Comparison of ENCODE assay signal across 8 cellular contexts in genomic region chr11:10858505-10859360, GRCh38. TPM values are rescaled to one million over a fixed set of nuclear protein-coding genes. Genes with fewer than 3 reads are reported as not detected.
A peak's percentile ranks its signal among the peaks of the same experiment; 100 is the strongest.
DNase-seq lines count a peak whose midpoint lies in the region; ATAC-seq and TF ChIP-seq lines count a peak whose summit lies in the region.

No MANE protein-coding gene starts in this region.

- H3K4me3 Mint-ChIP-seq in activated CD8-positive, alpha-beta memory T cell treated with anti-CD3 and anti-CD28 coated beads, Interleukin-2, amount 10 ng/mL, durations not matched to agents 7 days and 5 days: peak overlapping the region; percentile 98

- H3K4me1 Mint-ChIP-seq in activated CD8-positive, alpha-beta memory T cell treated with anti-CD3 and anti-CD28 coated beads, Interleukin-2, amount 10 ng/mL, durations not matched to agents 7 days and 5 days: peaks cover 33% of the 10 kb centered on the region

- intact Hi-C loops in stomach (cut with DNase I; ENCODE audit: low total_unique reads): loop anchor here (10.0 kb wide), 1 partner anchor 54 kb away; the partner anchor contains the start of gene EIF4G2

- no peak for TF ChIP-seq EP300 in stomach (IDR thresholded peaks at IDR 0.05)

- H3K9ac ChIP-seq in mucosa of rectum (ENCODE audit: low read depth in 1 of 2, low read length in 2 of 2): peak overlapping the region; percentile 97 to 99

- H3K4me1 ChIP-seq in esophagus (ENCODE audit: control insufficient read depth in 2 of 2, insufficient read depth in 2 of 2, low read length in 1 of 2) (no peaks in the 10 kb centered on the region), mucosa of rectum (ENCODE audit: control insufficient read depth in 2 of 2, insufficient read depth in 2 of 2, low read length in 2 of 2) (peaks cover 8% of the 10 kb centered on the region in 2 donors), stomach (peaks cover 14 to 58% (median 31%) of the 10 kb centered on the region in 4 donors)

- H3K9me3 ChIP-seq in esophagus (ENCODE audit: control insufficient read depth in 2 of 2, insufficient read depth in 1 of 2, low read depth in 1 of 2, low read length in 1 of 2) (no peaks in the 10 kb centered on the region), mucosa of rectum (ENCODE audit: control insufficient read depth in 2 of 2, low read length in 2 of 2) (no peaks in the 10 kb centered on the region), stomach (no peaks in the 10 kb centered on the region)

- H3K27me3 ChIP-seq in esophagus (ENCODE audit: control insufficient read depth in 1 of 2, insufficient read depth in 2 of 2, low read length in 2 of 2) (no peaks in the 10 kb centered on the region), mucosa of rectum (ENCODE audit: control insufficient read depth in 2 of 2, insufficient read depth in 2 of 2, low read length in 2 of 2) (no peaks in the 10 kb centered on the region), stomach (no peaks in the 10 kb centered on the region)

- peak overlapping the region; percentile 100 for H3K27ac Mint-ChIP-seq in activated CD8-positive, alpha-beta memory T cell treated with anti-CD3 and anti-CD28 coated beads, Interleukin-2, amount 10 ng/mL, durations not matched to agents 7 days and 5 days

- no peaks in the 10 kb centered on the region for H3K9me3 Mint-ChIP-seq in activated CD8-positive, alpha-beta memory T cell treated with anti-CD3 and anti-CD28 coated beads, Interleukin-2, amount 10 ng/mL, durations not matched to agents 7 days and 5 days (ENCODE audit: low read depth)

- peak; percentile 65 for DNase-seq in activated CD8-positive, alpha-beta memory T cell treated with anti-CD3 and anti-CD28 coated beads, Interleukin-2, amount 10 ng/mL, durations not matched to agents 7 days and 5 days
- no peak for DNase-seq in activated CD8-positive, alpha-beta memory T cell treated with anti-CD3 and anti-CD28 coated beads, Interleukin-2, amount 50 U/mL, for 48 hours
- peak; percentile 81 for DNase-seq in NCI-H2227 (lab: John Stamatoyannopoulos, UW; ENCODE audit: unreplicated experiment)
- DNase-seq in activated T-cell treated with anti-CD3 and anti-CD28 coated beads for 24 hours (ENCODE audit: low read depth): peak; percentile 18
- DNase-seq in stomach: peak; percentile 65

- H3K36me3 ChIP-seq in esophagus (ENCODE audit: control insufficient read depth in 2 of 2, insufficient read depth in 2 of 2, low read length in 1 of 2) (peaks cover 2 to 3% of the 10 kb centered on the region in 2 donors), mucosa of rectum (ENCODE audit: control insufficient read depth in 2 of 2, insufficient read depth in 2 of 2, low read length in 2 of 2) (peaks cover 15 to 17% of the 10 kb centered on the region in 2 donors), stomach (peaks cover 6 to 23% (median 18%) of the 10 kb centered on the region in 4 donors)

- H3K27ac ChIP-seq in esophagus (ENCODE audit: low read depth in 2 of 2, low read length in 1 of 2) (peak overlapping the region; percentile 97 to 100), mucosa of rectum (ENCODE audit: low read depth in 2 of 2, low read length in 2 of 2) (peak overlapping the region; percentile 99), stomach (peak overlapping the region; percentile 98 to 99 (median 99))

- WGBS in esophagus, 2 donors: 0 to 1% methylated on average over 42 of the region's 42 CpGs
- WGBS in stomach, 5 donors: 0 to 1% (median 1%) methylated on average over 33 to 42 of the region's 42 CpGs

- TF ChIP-seq POLR2A in stomach (IDR thresholded peaks at IDR 0.05): no peak

- CTCF ChIA-PET in activated CD8-positive, alpha-beta memory T cell treated with anti-CD3 and anti-CD28 coated beads, Interleukin-2, amount 10 ng/mL, durations not matched to agents 7 days and 5 days (lab: Charles Lee): interaction anchor here (0.9 to 3.0 kb wide), 9 partner anchors 10 to 108 kb away, joined by 3 to 28 read pairs (median 3); partner anchors contain the start of genes CTR9 and EIF4G2

- peaks cover 23% of the 10 kb centered on the region for H3K36me3 Mint-ChIP-seq in activated CD8-positive, alpha-beta memory T cell treated with anti-CD3 and anti-CD28 coated beads, Interleukin-2, amount 10 ng/mL, durations not matched to agents 7 days and 5 days

- TF ChIP-seq CTCF in stomach (IDR thresholded peaks at IDR 0.05): no peak

- H3K4me3 ChIP-seq in esophagus (ENCODE audit: low read depth in 1 of 2, low read length in 2 of 2) (peak overlapping the region; percentile 89 to 91), mucosa of rectum (ENCODE audit: low read length in 2 of 2) (peak overlapping the region; percentile 83 to 91), stomach (peak overlapping the region; percentile 81 to 90 (median 84))

- no peaks in the 10 kb centered on the region for H3K27me3 Mint-ChIP-seq in activated CD8-positive, alpha-beta memory T cell treated with anti-CD3 and anti-CD28 coated beads, Interleukin-2, amount 10 ng/mL, durations not matched to agents 7 days and 5 days

- peak; percentile 34 for ATAC-seq in activated CD8-positive, alpha-beta memory T cell treated with anti-CD3 and anti-CD28 coated beads, Interleukin-2, amount 10 ng/mL, durations not matched to agents 7 days and 5 days
- peak; percentile 11 for ATAC-seq in HG02938 (IDR thresholded peaks at IDR 0.05; ENCODE audit: unreplicated experiment)

RNA-seq across cellular contexts. Expression of gene ZBED5, which starts 0.9 kb away (rescaled TPM):
- total RNA-seq in activated CD8-positive, alpha-beta memory T cell treated with anti-CD3 and anti-CD28 coated beads, Interleukin-2, amount 10 ng/mL, durations not matched to agents 7 days and 5 days: 10 to 100 TPM; 34.9 to 35.5 TPM
- polyA plus RNA-seq in esophagus (10 to 100 TPM; 16.1 to 30.4 TPM), stomach (10 to 100 TPM; 10.9 to 34.2 (median 17.4) TPM)
- 10 to 100 TPM in 4 of 5 donors, 1 to 10 TPM in 1; 9.0 to 54.7 (median 25.9) TPM for total RNA-seq in stomach

RNA-seq across cellular contexts. Expression of gene EIF4G2, which starts 50.0 kb away (rescaled TPM):
- 100 to 1,000 TPM; 579 to 898 TPM for total RNA-seq in activated CD8-positive, alpha-beta memory T cell treated with anti-CD3 and anti-CD28 coated beads, Interleukin-2, amount 10 ng/mL, durations not matched to agents 7 days and 5 days
- polyA plus RNA-seq in esophagus (100 to 1,000 TPM; 256 to 324 TPM), stomach (100 to 1,000 TPM; 182 to 291 (median 286) TPM)
- 100 to 1,000 TPM; 344 to 576 (median 400) TPM for total RNA-seq in stomach
